ENCODE assay signal across 14 cellular contexts in the genomic region with DNA sequence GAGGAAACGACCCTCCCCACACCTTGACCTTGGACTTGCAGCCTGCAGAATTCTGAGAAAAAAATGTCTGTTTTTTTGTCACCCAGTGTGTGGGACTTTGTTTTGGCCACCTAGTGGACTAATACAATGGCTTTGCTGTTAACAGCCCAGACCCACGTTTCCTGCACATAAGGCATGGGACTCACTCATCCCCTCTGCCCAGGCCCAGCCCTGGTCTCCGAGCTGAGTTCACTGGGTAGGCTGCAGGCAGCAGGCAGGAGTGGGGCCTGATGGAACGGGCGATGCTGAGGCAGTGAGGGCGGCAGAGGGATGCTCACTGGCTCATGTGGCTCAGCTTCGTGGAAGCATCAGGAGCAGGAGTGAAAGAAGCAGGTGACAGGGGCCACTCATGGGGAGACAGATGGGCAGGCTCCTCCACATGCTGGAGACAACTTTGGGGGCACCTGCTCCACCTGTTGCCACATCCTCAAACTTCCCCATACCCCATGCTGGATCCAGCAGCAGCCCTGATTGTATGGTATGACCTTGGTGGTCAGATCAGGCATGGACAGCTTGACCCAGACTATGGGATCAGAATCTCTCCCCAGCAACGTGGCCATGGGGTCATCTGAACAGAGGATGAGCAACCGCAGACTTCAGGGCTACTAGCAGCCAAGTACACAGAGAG.
A peak's percentile ranks its signal among the peaks of the same experiment; 100 is the strongest.
DNase-seq lines count a peak whose midpoint lies in the region; ATAC-seq, FAIRE-seq and TF ChIP-seq lines count a peak whose summit lies in the region.
"Had no signal": no experiment of that assay in that cellular context is flagged by ENCODE, and none has a peak within 500 bp of the region (broad histone marks: within the 10 kb centered on the region; RNA-seq: fewer than 3 reads in every experiment).

No MANE protein-coding gene starts in this region.

- no TSS peak for BruUV-seq in K562 (replicated peaks; lab: Mats Ljungman, UMichigan)

- intact Hi-C loops in K562 (cut with micrococcal nuclease) (no loop called here), mucosa of descending colon (cut with DNase I, micrococcal nuclease) (no loop called here)

- in situ Hi-C loops in K562 (cut with MboI): no loop called here

- no peak overlapping the region for H3K9ac ChIP-seq in K562 (ENCODE audit: insufficient read depth in 1 of 2, low read depth in 2 of 2, low read length in 2 of 2)
- H3K9ac ChIP-seq: parathyroid adenoma had no signal

- H3K9me1 ChIP-seq in K562 (ENCODE audit: control insufficient read depth, insufficient read depth, low read length): peaks cover 6% of the 10 kb centered on the region

- H3K36me3 ChIP-seq in K562 (ENCODE audit: control insufficient read depth, insufficient read depth, low read length) (no peaks in the 10 kb centered on the region), mucosa of descending colon (ENCODE audit: low read depth) (no peaks in the 10 kb centered on the region)

- H3K27me3 ChIP-seq in K562 (ENCODE audit: control insufficient read depth in 2 of 2, insufficient read depth in 2 of 2, low read length in 2 of 2): no peaks in the 10 kb centered on the region; a peak in 1 of 5 replicates

- no peak overlapping the region for H3K4me2 ChIP-seq in K562 (ENCODE audit: insufficient read depth, low read length)

- H3K27ac ChIP-seq in K562 (ENCODE audit: extremely low read depth, low read depth, low read length): no peak overlapping the region
- H3K27ac ChIP-seq: parathyroid adenoma had no signal

- H3K79me2 ChIP-seq in K562 (ENCODE audit: control insufficient read depth, insufficient read depth, low read length): no peaks in the 10 kb centered on the region
- H3K79me2 ChIP-seq: parathyroid adenoma had no signal

- FAIRE-seq in K562 (lab: Jason Lieb, UNC): no peak

- H3K9me3 ChIP-seq in K562 (replicated peaks; ENCODE audit: control insufficient read depth, insufficient read depth, low read depth, low read length) (peaks cover 2% of the 10 kb centered on the region; the same call in 1 of the 2 replicates), mucosa of descending colon (no peaks in the 10 kb centered on the region)

- TF ChIP-seq EP300 in K562 (IDR thresholded peaks at IDR 0.05; ENCODE audit: low read length): no peak

- H2AFZ ChIP-seq in K562 (ENCODE audit: low read depth, low read length): peak overlapping the region; percentile 62
- H2AFZ ChIP-seq: parathyroid adenoma had no signal

- DNase-seq in NCI-H82 (lab: John Stamatoyannopoulos, UW) (peak; percentile 3), NCI-H82 treated with DMSO at 0.1 percent for 48 hours (lab: John Stamatoyannopoulos, UW; ENCODE audit: unreplicated experiment) (no peak), K562 (ENCODE audit: extremely low read depth in 1 of 4, low spot score in 3 of 4) (peak in 3 of 4 experiments; percentile 18 to 38 (median 37)), mucosa of descending colon (peak in 2 of 3 donors; percentile 7 to 37), NCI-H2107 (lab: John Stamatoyannopoulos, UW) (no peak)
- DNase-seq: activated CD4-positive, alpha-beta T cell treated with anti-CD3 and anti-CD28 coated beads for 1 hour; activated naive CD4-positive, alpha-beta T cell treated with anti-CD3 and anti-CD28 coated beads, Interleukin-2, amount 50 U/mL, for 16 hours; KBM-7; NCI-H1930 had no signal

- peak in 1 of 2 experiments; percentile 32; a peak in 2 of 4 replicates for TF ChIP-seq RAD21 in K562 (CRISPR knock-in tag; conservative IDR thresholded peaks at IDR 0.05 in 1 of 2, IDR thresholded peaks at IDR 0.05 in 1 of 2)

- H3K4me1 ChIP-seq in K562 (replicated peaks in 1 of 2; ENCODE audit: control insufficient read depth in 2 of 2, insufficient read depth in 2 of 2, low read length in 2 of 2): peaks cover 24 to 30% of the 10 kb centered on the region in 2 experiments
- no peaks in the 10 kb centered on the region for H3K4me1 ChIP-seq in mucosa of descending colon (ENCODE audit: low read depth)
- H3K4me1 ChIP-seq: parathyroid adenoma had no signal

- H4K20me1 ChIP-seq in K562 (replicated peaks; ENCODE audit: control insufficient read depth, insufficient read depth, low read length): no peaks in the 10 kb centered on the region

- ATAC-seq in K562 (peak; percentile 48), mucosa of descending colon (no peak), GM21447 (IDR thresholded peaks at IDR 0.05; ENCODE audit: unreplicated experiment) (no peak), HG03097 (IDR thresholded peaks at IDR 0.05; ENCODE audit: low FRiP score, unreplicated experiment) (no peak)
- ATAC-seq: esophagus mucosa had no signal

- POLR2A ChIA-PET in K562 (lab: Yijun Ruan, JAX): interaction anchor here (1.2 kb wide), 1 partner anchor 8 kb away, joined by 4 read pairs; no protein-coding TSS in a partner anchor

- TF ChIP-seq CTCF in GM12872 (IDR thresholded peaks at IDR 0.05; ENCODE audit: insufficient read depth, low read depth, low read length) (peak; percentile 29; the same call in 1 of the 3 replicates), K562 (IDR thresholded peaks at IDR 0.05 in 2 of 3, conservative IDR thresholded peaks at IDR 0.05 in 1 of 3; ENCODE audit: insufficient read depth in 2 of 3, low read depth in 1 of 3, low read length in 3 of 3) (peak; percentile 17 to 56 (median 52); a peak in 4 of 6 replicates), mucosa of descending colon (IDR thresholded peaks at IDR 0.05) (no peak)

- WGBS in K562 (ENCODE audit: insufficient coverage, low coverage, missing lambda C conversion rate): 18% methylated on average over 9 of the region's 9 CpGs

- H3K4me3 ChIP-seq in K562: no peak overlapping the region
- H3K4me3 ChIP-seq in mucosa of descending colon: no peak overlapping the region

- CTCF ChIA-PET in K562 (lab: Yijun Ruan, JAX; ENCODE audit: low intra/inter-chr PET ratio): no interaction called here

- TF ChIP-seq POLR2A in K562 (conservative IDR thresholded peaks at IDR 0.05): no peak

TF ChIP-seq in K562, 482 proteins besides CTCF, POLR2A, EP300 and RAD21 (continues in another document):
- TF ChIP-seq, protein P1, sequence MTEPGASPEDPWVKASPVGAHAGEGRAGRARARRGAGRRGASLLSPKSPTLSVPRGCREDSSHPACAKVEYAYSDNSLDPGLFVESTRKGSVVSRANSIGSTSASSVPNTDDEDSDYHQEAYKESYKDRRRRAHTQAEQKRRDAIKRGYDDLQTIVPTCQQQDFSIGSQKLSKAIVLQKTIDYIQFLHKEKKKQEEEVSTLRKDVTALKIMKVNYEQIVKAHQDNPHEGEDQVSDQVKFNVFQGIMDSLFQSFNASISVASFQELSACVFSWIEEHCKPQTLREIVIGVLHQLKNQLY (CRISPR knock-in tag; conservative IDR thresholded peaks at IDR 0.05): no peak
- TF ChIP-seq, protein P2, sequence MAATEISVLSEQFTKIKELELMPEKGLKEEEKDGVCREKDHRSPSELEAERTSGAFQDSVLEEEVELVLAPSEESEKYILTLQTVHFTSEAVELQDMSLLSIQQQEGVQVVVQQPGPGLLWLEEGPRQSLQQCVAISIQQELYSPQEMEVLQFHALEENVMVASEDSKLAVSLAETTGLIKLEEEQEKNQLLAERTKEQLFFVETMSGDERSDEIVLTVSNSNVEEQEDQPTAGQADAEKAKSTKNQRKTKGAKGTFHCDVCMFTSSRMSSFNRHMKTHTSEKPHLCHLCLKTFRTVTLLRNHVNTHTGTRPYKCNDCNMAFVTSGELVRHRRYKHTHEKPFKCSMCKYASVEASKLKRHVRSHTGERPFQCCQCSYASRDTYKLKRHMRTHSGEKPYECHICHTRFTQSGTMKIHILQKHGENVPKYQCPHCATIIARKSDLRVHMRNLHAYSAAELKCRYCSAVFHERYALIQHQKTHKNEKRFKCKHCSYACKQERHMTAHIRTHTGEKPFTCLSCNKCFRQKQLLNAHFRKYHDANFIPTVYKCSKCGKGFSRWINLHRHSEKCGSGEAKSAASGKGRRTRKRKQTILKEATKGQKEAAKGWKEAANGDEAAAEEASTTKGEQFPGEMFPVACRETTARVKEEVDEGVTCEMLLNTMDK (IDR thresholded peaks at IDR 0.05; ENCODE audit: borderline replicate concordance, insufficient read depth, low read depth, low read length, poor library complexity, severe bottlenecking): peak; percentile 46
- TF ChIP-seq ZNF384 (IDR thresholded peaks at IDR 0.05; ENCODE audit: low read depth, low read length) (0 out of 2 replicates have a peak, but pooled peaks have one; percentile 58), ZNF134 (CRISPR knock-in tag; conservative IDR thresholded peaks at IDR 0.05) (no peak), SMC3 (conservative IDR thresholded peaks at IDR 0.05; ENCODE audit: insufficient read depth, low read depth, low read length) (peak; percentile 36; the same call in 1 of the 2 replicates), ADNP (tag; IDR thresholded peaks at IDR 0.05) (no peak), ZNF551 (CRISPR knock-in tag; IDR thresholded peaks at IDR 0.05) (no peak)
- TF ChIP-seq, protein P3, sequence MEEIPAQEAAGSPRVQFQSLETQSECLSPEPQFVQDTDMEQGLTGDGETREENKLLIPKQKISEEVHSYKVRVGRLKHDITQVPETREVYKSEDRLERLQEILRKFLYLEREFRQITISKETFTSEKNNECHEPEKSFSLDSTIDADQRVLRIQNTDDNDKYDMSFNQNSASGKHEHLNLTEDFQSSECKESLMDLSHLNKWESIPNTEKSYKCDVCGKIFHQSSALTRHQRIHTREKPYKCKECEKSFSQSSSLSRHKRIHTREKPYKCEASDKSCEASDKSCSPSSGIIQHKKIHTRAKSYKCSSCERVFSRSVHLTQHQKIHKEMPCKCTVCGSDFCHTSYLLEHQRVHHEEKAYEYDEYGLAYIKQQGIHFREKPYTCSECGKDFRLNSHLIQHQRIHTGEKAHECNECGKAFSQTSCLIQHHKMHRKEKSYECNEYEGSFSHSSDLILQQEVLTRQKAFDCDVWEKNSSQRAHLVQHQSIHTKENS (CRISPR knock-in tag; IDR thresholded peaks at IDR 0.05): no peak

Comparison
In these comparisons a context has a peak if more than half of its experiments do, and no peak if none do; other contexts are left out.
1. DNase-seq: peak in NCI-H82 (single experiment), K562 (3 of 4) and mucosa of descending colon (2 of 3); none in NCI-H82 treated with DMSO at 0.1 percent for 48 hours (single experiment) and NCI-H2107 (single experiment).